Comparison of ENCODE assay signal across 1 cellular context in genomic region chr1:178542554-178543290, GRCh38.
TF ChIP-seq lines count a peak whose summit lies in the region.

No MANE protein-coding gene starts in this region.

TF ChIP-seq in WTC11, 78 proteins besides CTCF, POLR2A, EP300 and RAD21 (continued from another document):
- TF ChIP-seq, protein P1, sequence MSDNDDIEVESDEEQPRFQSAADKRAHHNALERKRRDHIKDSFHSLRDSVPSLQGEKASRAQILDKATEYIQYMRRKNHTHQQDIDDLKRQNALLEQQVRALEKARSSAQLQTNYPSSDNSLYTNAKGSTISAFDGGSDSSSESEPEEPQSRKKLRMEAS (CRISPR knock-in tag; IDR thresholded peaks at IDR 0.05) = no peak; the same call in 1 of the 2 replicates
- no peak for TF ChIP-seq ESRRA (CRISPR knock-in tag; IDR thresholded peaks at IDR 0.05; ENCODE audit: borderline replicate concordance)
- no peak for TF ChIP-seq ETV6 (CRISPR knock-in tag; IDR thresholded peaks at IDR 0.05)
- TF ChIP-seq USF1 (CRISPR knock-in tag; IDR thresholded peaks at IDR 0.05) = no peak; the same call in 1 of the 2 replicates
- TF ChIP-seq GRHL2 (CRISPR knock-in tag; IDR thresholded peaks at IDR 0.05; ENCODE audit: insufficient replicate concordance, severe bottlenecking) = no peak
- TF ChIP-seq, protein P2, sequence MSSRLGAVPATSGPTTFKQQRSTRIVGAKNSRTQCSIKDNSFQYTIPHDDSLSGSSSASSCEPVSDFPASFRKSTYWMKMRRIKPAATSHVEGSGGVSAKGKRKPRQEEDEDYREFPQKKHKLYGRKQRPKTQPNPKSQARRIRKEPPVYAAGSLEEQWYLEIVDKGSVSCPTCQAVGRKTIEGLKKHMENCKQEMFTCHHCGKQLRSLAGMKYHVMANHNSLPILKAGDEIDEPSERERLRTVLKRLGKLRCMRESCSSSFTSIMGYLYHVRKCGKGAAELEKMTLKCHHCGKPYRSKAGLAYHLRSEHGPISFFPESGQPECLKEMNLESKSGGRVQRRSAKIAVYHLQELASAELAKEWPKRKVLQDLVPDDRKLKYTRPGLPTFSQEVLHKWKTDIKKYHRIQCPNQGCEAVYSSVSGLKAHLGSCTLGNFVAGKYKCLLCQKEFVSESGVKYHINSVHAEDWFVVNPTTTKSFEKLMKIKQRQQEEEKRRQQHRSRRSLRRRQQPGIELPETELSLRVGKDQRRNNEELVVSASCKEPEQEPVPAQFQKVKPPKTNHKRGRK (CRISPR knock-in tag; IDR thresholded peaks at IDR 0.05; ENCODE audit: borderline replicate concordance) = no peak
- no peak; the same call in 1 of the 2 replicates for TF ChIP-seq FOXP1 (CRISPR knock-in tag; IDR thresholded peaks at IDR 0.05; ENCODE audit: borderline replicate concordance)
- no peak for TF ChIP-seq ZNF425 (CRISPR knock-in tag; conservative IDR thresholded peaks at IDR 0.05)
- no peak for TF ChIP-seq AR (CRISPR knock-in tag; IDR thresholded peaks at IDR 0.05)
- TF ChIP-seq GTF2I (CRISPR knock-in tag; conservative IDR thresholded peaks at IDR 0.05) = no peak
- TF ChIP-seq SMAD3 (CRISPR knock-in tag; IDR thresholded peaks at IDR 0.05; ENCODE audit: borderline replicate concordance) = no peak
- TF ChIP-seq TCF7 (CRISPR knock-in tag; IDR thresholded peaks at IDR 0.05; ENCODE audit: low read depth) = no peak
- TF ChIP-seq ATF1 (CRISPR knock-in tag; IDR thresholded peaks at IDR 0.05) = peak; percentile 88; the same call in 1 of the 2 replicates
- TF ChIP-seq ZNF138 (CRISPR knock-in tag; conservative IDR thresholded peaks at IDR 0.05) = no peak
- TF ChIP-seq MLX (CRISPR knock-in tag; IDR thresholded peaks at IDR 0.05) = no peak
- TF ChIP-seq ATF3 (CRISPR knock-in tag; conservative IDR thresholded peaks at IDR 0.05) = no peak
- TF ChIP-seq RORB (CRISPR knock-in tag; IDR thresholded peaks at IDR 0.05) = no peak
- TF ChIP-seq, protein P3, sequence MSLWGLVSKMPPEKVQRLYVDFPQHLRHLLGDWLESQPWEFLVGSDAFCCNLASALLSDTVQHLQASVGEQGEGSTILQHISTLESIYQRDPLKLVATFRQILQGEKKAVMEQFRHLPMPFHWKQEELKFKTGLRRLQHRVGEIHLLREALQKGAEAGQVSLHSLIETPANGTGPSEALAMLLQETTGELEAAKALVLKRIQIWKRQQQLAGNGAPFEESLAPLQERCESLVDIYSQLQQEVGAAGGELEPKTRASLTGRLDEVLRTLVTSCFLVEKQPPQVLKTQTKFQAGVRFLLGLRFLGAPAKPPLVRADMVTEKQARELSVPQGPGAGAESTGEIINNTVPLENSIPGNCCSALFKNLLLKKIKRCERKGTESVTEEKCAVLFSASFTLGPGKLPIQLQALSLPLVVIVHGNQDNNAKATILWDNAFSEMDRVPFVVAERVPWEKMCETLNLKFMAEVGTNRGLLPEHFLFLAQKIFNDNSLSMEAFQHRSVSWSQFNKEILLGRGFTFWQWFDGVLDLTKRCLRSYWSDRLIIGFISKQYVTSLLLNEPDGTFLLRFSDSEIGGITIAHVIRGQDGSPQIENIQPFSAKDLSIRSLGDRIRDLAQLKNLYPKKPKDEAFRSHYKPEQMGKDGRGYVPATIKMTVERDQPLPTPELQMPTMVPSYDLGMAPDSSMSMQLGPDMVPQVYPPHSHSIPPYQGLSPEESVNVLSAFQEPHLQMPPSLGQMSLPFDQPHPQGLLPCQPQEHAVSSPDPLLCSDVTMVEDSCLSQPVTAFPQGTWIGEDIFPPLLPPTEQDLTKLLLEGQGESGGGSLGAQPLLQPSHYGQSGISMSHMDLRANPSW (CRISPR knock-in tag; conservative IDR thresholded peaks at IDR 0.05; ENCODE audit: low read depth) = no peak
- TF ChIP-seq ZNF219 (CRISPR knock-in tag; IDR thresholded peaks at IDR 0.05; ENCODE audit: borderline replicate concordance) = no peak
- TF ChIP-seq CDX4 (CRISPR knock-in tag; IDR thresholded peaks at IDR 0.05; ENCODE audit: borderline replicate concordance) = no peak
- TF ChIP-seq MXD4 (CRISPR knock-in tag; IDR thresholded peaks at IDR 0.05; ENCODE audit: borderline replicate concordance) = no peak
- no peak for TF ChIP-seq PRRX2 (CRISPR knock-in tag; IDR thresholded peaks at IDR 0.05)
- TF ChIP-seq ZBTB43 (CRISPR knock-in tag; IDR thresholded peaks at IDR 0.05) = no peak
- TF ChIP-seq CREM (CRISPR knock-in tag; IDR thresholded peaks at IDR 0.05) = no peak; the same call in 1 of the 2 replicates
- no peak for TF ChIP-seq NFE2L1 (CRISPR knock-in tag; IDR thresholded peaks at IDR 0.05)
- TF ChIP-seq, protein P4, sequence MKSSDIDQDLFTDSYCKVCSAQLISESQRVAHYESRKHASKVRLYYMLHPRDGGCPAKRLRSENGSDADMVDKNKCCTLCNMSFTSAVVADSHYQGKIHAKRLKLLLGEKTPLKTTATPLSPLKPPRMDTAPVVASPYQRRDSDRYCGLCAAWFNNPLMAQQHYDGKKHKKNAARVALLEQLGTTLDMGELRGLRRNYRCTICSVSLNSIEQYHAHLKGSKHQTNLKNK (CRISPR knock-in tag; IDR thresholded peaks at IDR 0.05) = no peak
TF ChIP-seq in WTC11: peak in this region for 11.
